11 cellular contexts compared by ENCODE assay signal in genomic region chr11:114295676-114296081, GRCh38. TPM values are rescaled to one million over a fixed set of nuclear protein-coding genes. Genes with fewer than 3 reads are reported as not detected.
A peak's percentile ranks its signal among the peaks of the same experiment; 100 is the strongest.
DNase-seq lines count a peak whose midpoint lies in the region; ATAC-seq and TF ChIP-seq lines count a peak whose summit lies in the region.
"Had no signal": no experiment of that assay in that cellular context is flagged by ENCODE, and none has a peak within 500 bp of the region (broad histone marks: within the 10 kb centered on the region; RNA-seq: fewer than 3 reads in every experiment).

No MANE protein-coding gene starts in this region.

- POLR2A ChIA-PET in WTC11 (lab: Charles Lee): no interaction called here

- H3K27me3 Mint-ChIP-seq in progenitor cell of endocrine pancreas (peaks cover 7% of the 10 kb centered on the region), WTC11 (ENCODE audit: low read depth) (no peaks in the 10 kb centered on the region)

- H3K9me3 Mint-ChIP-seq in progenitor cell of endocrine pancreas (ENCODE audit: low read depth) (peaks cover 19% of the 10 kb centered on the region), WTC11 (peaks cover 24% of the 10 kb centered on the region)

- peaks cover 22% of the 10 kb centered on the region for H3K4me1 Mint-ChIP-seq in progenitor cell of endocrine pancreas (ENCODE audit: low read depth)
- peaks cover under 1% of the 10 kb centered on the region; the same call in 1 of the 2 replicates for H3K4me1 Mint-ChIP-seq in WTC11

- CTCF ChIA-PET in WTC11 (lab: Charles Lee): no interaction called here

- H3K27me3 ChIP-seq in ACC112 (ENCODE audit: insufficient read depth, low read length) (no peaks in the 10 kb centered on the region), adipocyte (replicated peaks; ENCODE audit: control insufficient read depth, insufficient read depth, low read length) (no peaks in the 10 kb centered on the region)

- ATAC-seq in GM19035 (IDR thresholded peaks at IDR 0.05; ENCODE audit: unreplicated experiment): no peak
- ATAC-seq in WTC11: no peak

- H3K9ac ChIP-seq in adipocyte (ENCODE audit: low read length): peak overlapping the region; percentile 100

- H3K4me1 ChIP-seq in ACC112 (ENCODE audit: control insufficient read depth, insufficient read depth, low read length, unreplicated experiment) (peaks cover 39% of the 10 kb centered on the region), adipocyte (ENCODE audit: control insufficient read depth, insufficient read depth, low read length) (peaks cover 38% of the 10 kb centered on the region)

- H3K27ac ChIP-seq in ACC112 (ENCODE audit: low read depth, low read length) (peak overlapping the region; percentile 100), caudate nucleus (ENCODE audit: low read depth, low read length) (no peak overlapping the region)

- no peak overlapping the region for H2AFZ ChIP-seq in ACC112 (ENCODE audit: low read length, unreplicated experiment)

- H3K4me3 ChIP-seq in ACC112 (ENCODE audit: low read depth, low read length): peak overlapping the region; percentile 89
- peak overlapping the region; percentile 82 for H3K4me3 ChIP-seq in adipocyte (ENCODE audit: low read length)
- H3K4me3 ChIP-seq in fibroblast of villous mesenchyme (ENCODE audit: low read depth, low read length): peak overlapping the region; percentile 91

- TF ChIP-seq CTCF in fibroblast of villous mesenchyme (IDR thresholded peaks at IDR 0.05; ENCODE audit: insufficient read depth, low read depth, low read length) (no peak), progenitor cell of endocrine pancreas (IDR thresholded peaks at IDR 0.05; ENCODE audit: unreplicated experiment) (no peak), WTC11 (IDR thresholded peaks at IDR 0.05) (no peak)

- no peaks in the 10 kb centered on the region for H3K9me3 ChIP-seq in adipocyte (ENCODE audit: control insufficient read depth, low read length)

- DNase-seq in adipocyte (ENCODE audit: low read depth) (no peak), fibroblast of villous mesenchyme (ENCODE audit: low read depth) (no peak), progenitor cell of endocrine pancreas (ENCODE audit: low spot score, unreplicated experiment) (no peak), SIG-M5 treated with dmso at 0.1 percent for 504 hours (lab: John Stamatoyannopoulos, UW; ENCODE audit: unreplicated experiment) (no peak), WTC11 (ENCODE audit: low spot score) (no peak), caudate nucleus (lab: John Stamatoyannopoulos, UW) (no peak)
- DNase-seq: activated CD8-positive, alpha-beta memory T cell treated with anti-CD3 and anti-CD28 coated beads, Interleukin-2, amount 50 U/mL, for 4 hours; central memory CD4-positive, alpha-beta T cell; T-helper 2 cell had no signal

- peak overlapping the region; percentile 7 for H3K27ac Mint-ChIP-seq in progenitor cell of endocrine pancreas
- no peak overlapping the region for H3K27ac Mint-ChIP-seq in WTC11

- H3K4me3 Mint-ChIP-seq in progenitor cell of endocrine pancreas (ENCODE audit: low read depth): no peak overlapping the region
- H3K4me3 Mint-ChIP-seq in WTC11: no peak overlapping the region

- H3K79me2 ChIP-seq in ACC112 (ENCODE audit: control insufficient read depth, insufficient read depth, low read length, unreplicated experiment): peaks cover 44% of the 10 kb centered on the region

- peaks cover 8% of the 10 kb centered on the region for H3K36me3 Mint-ChIP-seq in progenitor cell of endocrine pancreas (ENCODE audit: insufficient read depth)
- H3K36me3 Mint-ChIP-seq in WTC11: peaks cover 6% of the 10 kb centered on the region; the same call in 1 of the 2 replicates

- H3K36me3 ChIP-seq in ACC112 (ENCODE audit: insufficient read depth, low read length) (peaks cover 31% of the 10 kb centered on the region), adipocyte (ENCODE audit: control insufficient read depth, insufficient read depth, low read length, severe bottlenecking) (peaks cover 29% of the 10 kb centered on the region)

TF ChIP-seq in WTC11, 78 proteins besides CTCF, POLR2A, EP300 and RAD21 (continues in another document):
- no peak for TF ChIP-seq ZNF425 (CRISPR knock-in tag; conservative IDR thresholded peaks at IDR 0.05)
- no peak for TF ChIP-seq ZNF396 (CRISPR knock-in tag; IDR thresholded peaks at IDR 0.05; ENCODE audit: borderline replicate concordance)
- no peak for TF ChIP-seq NR1H2 (CRISPR knock-in tag; IDR thresholded peaks at IDR 0.05)
- TF ChIP-seq SP1 (CRISPR knock-in tag; conservative IDR thresholded peaks at IDR 0.05): no peak
- TF ChIP-seq RORB (CRISPR knock-in tag; IDR thresholded peaks at IDR 0.05): no peak
- TF ChIP-seq CREM (CRISPR knock-in tag; IDR thresholded peaks at IDR 0.05): no peak
- no peak for TF ChIP-seq CREB1 (CRISPR knock-in tag; IDR thresholded peaks at IDR 0.05)
- TF ChIP-seq, protein P1, sequence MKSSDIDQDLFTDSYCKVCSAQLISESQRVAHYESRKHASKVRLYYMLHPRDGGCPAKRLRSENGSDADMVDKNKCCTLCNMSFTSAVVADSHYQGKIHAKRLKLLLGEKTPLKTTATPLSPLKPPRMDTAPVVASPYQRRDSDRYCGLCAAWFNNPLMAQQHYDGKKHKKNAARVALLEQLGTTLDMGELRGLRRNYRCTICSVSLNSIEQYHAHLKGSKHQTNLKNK (CRISPR knock-in tag; IDR thresholded peaks at IDR 0.05): no peak
- no peak for TF ChIP-seq ARID4B (CRISPR knock-in tag; IDR thresholded peaks at IDR 0.05; ENCODE audit: borderline replicate concordance)
- TF ChIP-seq, protein P2, sequence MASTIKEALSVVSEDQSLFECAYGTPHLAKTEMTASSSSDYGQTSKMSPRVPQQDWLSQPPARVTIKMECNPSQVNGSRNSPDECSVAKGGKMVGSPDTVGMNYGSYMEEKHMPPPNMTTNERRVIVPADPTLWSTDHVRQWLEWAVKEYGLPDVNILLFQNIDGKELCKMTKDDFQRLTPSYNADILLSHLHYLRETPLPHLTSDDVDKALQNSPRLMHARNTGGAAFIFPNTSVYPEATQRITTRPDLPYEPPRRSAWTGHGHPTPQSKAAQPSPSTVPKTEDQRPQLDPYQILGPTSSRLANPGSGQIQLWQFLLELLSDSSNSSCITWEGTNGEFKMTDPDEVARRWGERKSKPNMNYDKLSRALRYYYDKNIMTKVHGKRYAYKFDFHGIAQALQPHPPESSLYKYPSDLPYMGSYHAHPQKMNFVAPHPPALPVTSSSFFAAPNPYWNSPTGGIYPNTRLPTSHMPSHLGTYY (CRISPR knock-in tag; IDR thresholded peaks at IDR 0.05): no peak
- TF ChIP-seq ZNF416 (CRISPR knock-in tag; IDR thresholded peaks at IDR 0.05): no peak

RNA-seq across cellular contexts. Expression of gene NNMT, which starts 0.5 kb away (rescaled TPM):
- 505 and 713 TPM in 2 replicates for total RNA-seq in fibroblast of villous mesenchyme
- total RNA-seq in progenitor cell of endocrine pancreas: 2.4 and 2.8 TPM in 2 replicates
- 0.50 to 0.53 TPM in 2 of 3 replicates, not detected in the other for total RNA-seq in WTC11 (2021)

Comparison
In these comparisons a context has a peak if more than half of its experiments do, and no peak if none do; other contexts are left out.
1. RNA of gene NNMT, which starts 0.5 kb away (total RNA-seq): 505 to 713 TPM in fibroblast of villous mesenchyme; 2.4 to 2.8 TPM in progenitor cell of endocrine pancreas and 0.50 to 0.53 TPM in WTC11; every median in the first group is over 100 times any median in the second.
2. Peak in every context shown above with its lines, with median percentiles within 50 percentile points of each other: H3K4me3 ChIP-seq.